8 cellular contexts compared by ENCODE assay signal in the genomic region with DNA sequence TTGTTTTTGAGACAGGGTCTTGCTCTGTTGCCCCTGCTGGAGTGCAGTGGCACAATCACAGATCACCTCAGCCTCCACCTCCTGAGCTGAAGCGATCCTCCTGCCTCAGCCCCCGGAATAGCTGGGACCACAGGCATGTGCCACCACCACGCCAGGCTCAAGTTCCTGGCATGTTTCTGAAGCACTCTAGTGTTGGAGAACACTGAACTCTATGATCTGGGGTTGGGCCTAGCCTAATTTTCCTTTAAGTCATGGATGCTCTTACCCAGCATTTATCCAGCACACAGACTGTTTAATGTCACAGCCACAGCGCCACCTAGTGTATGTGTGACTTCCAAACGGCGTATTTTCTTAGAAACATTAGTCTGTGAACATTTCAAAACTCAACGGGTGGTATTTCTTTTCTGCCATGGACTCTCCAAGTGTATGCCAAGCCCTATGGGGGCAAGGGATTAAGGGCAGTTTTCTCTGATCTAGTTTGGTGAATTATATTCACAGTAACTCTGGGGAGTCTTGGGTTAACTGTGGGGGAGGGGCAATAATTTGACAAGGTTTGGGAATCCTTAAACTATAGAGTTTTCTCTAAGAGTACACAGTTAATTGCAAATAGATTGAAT.
DNase-seq lines count a peak whose midpoint lies in the region; TF ChIP-seq lines count a peak whose summit lies in the region.

No MANE protein-coding gene starts in this region.

- POLR2A ChIA-PET in SK-N-SH (lab: Yijun Ruan, JAX) = interaction anchor here (0.8 kb wide), 1 partner anchor 92 kb away, joined by 3 read pairs; a partner anchor contains a TSS

- H3K18ac ChIP-seq in H9 (ENCODE audit: insufficient read length, low read depth, low read length) = no peak overlapping the region

- H3K9ac ChIP-seq in H9 (ENCODE audit: extremely low read depth, insufficient read length, low read length) = no peak overlapping the region
- no peak overlapping the region for H3K9ac ChIP-seq in SK-N-SH

- H3T11ph ChIP-seq in H9 (ENCODE audit: low read length) = no peak overlapping the region

- no peaks in the 10 kb centered on the region for H3K9me2 ChIP-seq in SK-N-SH

- no peak overlapping the region for H2BK12ac ChIP-seq in H9 (ENCODE audit: insufficient read length, low read depth, low read length)

- no peak overlapping the region for H3K4me2 ChIP-seq in H9 (ENCODE audit: insufficient read depth, insufficient read length, low read length)
- no peak overlapping the region for H3K4me2 ChIP-seq in SK-N-SH

- H3K4me3 ChIP-seq in SK-N-SH (ENCODE audit: low read depth in 2 of 2, low read length in 1 of 2) = no peak overlapping the region; a peak in 1 of 4 replicates

- H2AFZ ChIP-seq in H9 (ENCODE audit: low read length) = no peak overlapping the region
- peak overlapping the region; percentile 50; the same call in 1 of the 2 replicates for H2AFZ ChIP-seq in SK-N-SH (ENCODE audit: low read depth)

- H3K36me3 Mint-ChIP-seq in H9 (ENCODE audit: insufficient read depth in 1 of 3, low read depth in 3 of 3) (no peaks in the 10 kb centered on the region), glutamatergic neuron (ENCODE audit: unreplicated experiment) (no peaks in the 10 kb centered on the region), progenitor cell of endocrine pancreas (ENCODE audit: insufficient read depth) (peaks cover 1% of the 10 kb centered on the region)

- H3K23me2 ChIP-seq in H9 (ENCODE audit: insufficient read length, low read depth, low read length, poor library complexity, severe bottlenecking) = no peaks in the 10 kb centered on the region

- DNase-seq in G401 (ENCODE audit: low spot score) (peak; percentile 74), H9 (peak; percentile 72), MV-4-11 (lab: John Stamatoyannopoulos, UW) (peak; percentile 72), SK-N-SH (peak; percentile 69), glutamatergic neuron (peak; percentile 82), progenitor cell of endocrine pancreas (ENCODE audit: low spot score, unreplicated experiment) (peak; percentile 52), ureter (ENCODE audit: low spot score) (peak; percentile 85)
- DNase-seq in activated naive CD4-positive, alpha-beta T cell treated with anti-CD3 and anti-CD28 coated beads, Interleukin-2, amount 50 U/mL, for 16 hours = peak; percentile 82

- H4K91ac ChIP-seq in H9 (ENCODE audit: insufficient read length, low read depth, low read length) = no peak overlapping the region

- no peaks in the 10 kb centered on the region for H3K27me3 ChIP-seq in H9 (ENCODE audit: insufficient read depth, low read length)
- no peaks in the 10 kb centered on the region for H3K27me3 ChIP-seq in SK-N-SH (ENCODE audit: insufficient read depth)

- no peak overlapping the region for H4K5ac ChIP-seq in H9 (ENCODE audit: insufficient read length, low read depth, low read length)

- no peak overlapping the region for H3K56ac ChIP-seq in H9 (ENCODE audit: insufficient read length, low read depth, low read length)

- H2BK20ac ChIP-seq in H9 (ENCODE audit: low read depth, low read length, poor library complexity, severe bottlenecking) = no peak overlapping the region

- CTCF ChIA-PET in SK-N-SH (lab: Yijun Ruan, JAX) = interaction anchor here (0.6 to 7.2 kb wide), 11 partner anchors 11 to 368 kb away, joined by 3 to 82 read pairs (median 11); a partner anchor contains a TSS

- H3K9me3 Mint-ChIP-seq in H9 (no peaks in the 10 kb centered on the region), glutamatergic neuron (ENCODE audit: unreplicated experiment) (peaks cover 7% of the 10 kb centered on the region), progenitor cell of endocrine pancreas (ENCODE audit: low read depth) (no peaks in the 10 kb centered on the region)

- H3K27ac ChIP-seq in H9 (ENCODE audit: insufficient read length, low read depth, low read length) = no peak overlapping the region
- H3K27ac ChIP-seq in SK-N-SH (ENCODE audit: low read depth in 2 of 2, low read length in 1 of 2) = no peak overlapping the region

- no peak overlapping the region for H3K4ac ChIP-seq in H9 (ENCODE audit: low read depth, low read length)

- H4K8ac ChIP-seq in H9 (replicated peaks; ENCODE audit: insufficient read length, low read depth, low read length) = no peak overlapping the region

- in situ Hi-C loops in G401 (cut with HindIII; ENCODE audit: low sequenced_read_pairs) = no loop called here

- peaks cover 3 to 4% of the 10 kb centered on the region in 2 experiments for H3K4me1 Mint-ChIP-seq in H9
- peaks cover 38% of the 10 kb centered on the region for H3K4me1 Mint-ChIP-seq in glutamatergic neuron (ENCODE audit: low read depth, unreplicated experiment)
- H3K4me1 Mint-ChIP-seq in progenitor cell of endocrine pancreas (ENCODE audit: low read depth) = peaks cover 6% of the 10 kb centered on the region

- no CpG with 5 or more reads among the region's 7 CpGs for WGBS in H9 (ENCODE audit: extremely low coverage, insufficient read length, low lambda C conversion rate)
- WGBS in SK-N-SH (ENCODE audit: low lambda C conversion rate) = 31% methylated on average over 7 of the region's 7 CpGs

- H2BK120ac ChIP-seq in H9 (ENCODE audit: low read depth, low read length, poor library complexity, severe bottlenecking) = no peak overlapping the region

- no peak for TF ChIP-seq EP300 in SK-N-SH (IDR thresholded peaks at IDR 0.05; ENCODE audit: borderline replicate concordance in 1 of 2, low read depth in 1 of 2, low read length in 1 of 2)

- H3K27ac Mint-ChIP-seq in H9 (no peak overlapping the region), glutamatergic neuron (ENCODE audit: unreplicated experiment) (peak overlapping the region; percentile 76), progenitor cell of endocrine pancreas (peak overlapping the region; percentile 43)

- H4K20me1 ChIP-seq in H9 (ENCODE audit: control insufficient read depth, insufficient read depth, insufficient read length) (no peaks in the 10 kb centered on the region), SK-N-SH (ENCODE audit: insufficient read depth) (no peaks in the 10 kb centered on the region)

- H3K23ac ChIP-seq in H9 (ENCODE audit: insufficient read length, low read depth, low read length) = no peak overlapping the region

- H3K4me3 Mint-ChIP-seq in H9 (no peak overlapping the region), glutamatergic neuron (ENCODE audit: unreplicated experiment) (peak overlapping the region; percentile 4), progenitor cell of endocrine pancreas (ENCODE audit: low read depth) (no peak overlapping the region)

- TF ChIP-seq RAD21 in SK-N-SH (IDR thresholded peaks at IDR 0.05; ENCODE audit: low read length) = peak; percentile 87

- no peaks in the 10 kb centered on the region for H3K36me3 ChIP-seq in SK-N-SH (replicated peaks in 1 of 2; ENCODE audit: control insufficient read depth in 1 of 2, insufficient read depth in 2 of 2, low read length in 1 of 2)

- no peak overlapping the region for H3K14ac ChIP-seq in H9 (ENCODE audit: insufficient read depth, low read length)

- no peak overlapping the region for H2BK5ac ChIP-seq in H9 (ENCODE audit: insufficient read length, low read length)

- H3K9me3 ChIP-seq in H9 (ENCODE audit: control insufficient read depth, low read depth, low read length) (no peaks in the 10 kb centered on the region), SK-N-SH (no peaks in the 10 kb centered on the region)

- H2AK5ac ChIP-seq in H9 (ENCODE audit: insufficient read length, low read length) = no peak overlapping the region

- no peaks in the 10 kb centered on the region for H3K4me1 ChIP-seq in H9 (ENCODE audit: insufficient read depth, low read length)
- peaks cover 0 to 2% of the 10 kb centered on the region in 2 experiments; a peak in 3 of 4 replicates for H3K4me1 ChIP-seq in SK-N-SH (ENCODE audit: control insufficient read depth in 1 of 2, insufficient read depth in 2 of 2, low read depth in 1 of 2, low read length in 1 of 2)

- H2BK15ac ChIP-seq in H9 (ENCODE audit: low read depth, low read length) = no peak overlapping the region

- H3K79me1 ChIP-seq in H9 (ENCODE audit: insufficient read depth, low read depth, low read length, poor library complexity, severe bottlenecking) = no peaks in the 10 kb centered on the region

- H3F3A ChIP-seq in SK-N-SH (replicated peaks; ENCODE audit: insufficient read depth) = no peaks in the 10 kb centered on the region

- H3K27me3 Mint-ChIP-seq in H9 (ENCODE audit: low read depth) = no peaks in the 10 kb centered on the region
- H3K27me3 Mint-ChIP-seq in glutamatergic neuron (ENCODE audit: unreplicated experiment) = peaks cover 2% of the 10 kb centered on the region
- H3K27me3 Mint-ChIP-seq in progenitor cell of endocrine pancreas = no peaks in the 10 kb centered on the region

- peak; percentile 88 for TF ChIP-seq CTCF in H9 (conservative IDR thresholded peaks at IDR 0.05)
- TF ChIP-seq CTCF in SK-N-SH (IDR thresholded peaks at IDR 0.05) = peak; percentile 89
- peak; percentile 84 for TF ChIP-seq CTCF in glutamatergic neuron (IDR thresholded peaks at IDR 0.05; ENCODE audit: partially characterized antibody, unreplicated experiment)
- peak; percentile 91 for TF ChIP-seq CTCF in progenitor cell of endocrine pancreas (IDR thresholded peaks at IDR 0.05; ENCODE audit: unreplicated experiment)

- H3K79me2 ChIP-seq in H9 (ENCODE audit: insufficient read depth, low read length) = no peaks in the 10 kb centered on the region
- no peaks in the 10 kb centered on the region for H3K79me2 ChIP-seq in SK-N-SH (ENCODE audit: insufficient read depth)

TF ChIP-seq in SK-N-SH, 30 proteins besides CTCF, POLR2A, EP300 and RAD21:
- TF ChIP-seq TAF1 (IDR thresholded peaks at IDR 0.05; ENCODE audit: borderline replicate concordance, low read depth, low read length) = 0 out of 2 replicates have a peak, but pooled peaks have one; percentile 44
- no peak for TF ChIP-seq TEAD4 (IDR thresholded peaks at IDR 0.05; ENCODE audit: borderline replicate concordance, insufficient read depth)
- TF ChIP-seq JUND (IDR thresholded peaks at IDR 0.05) = no peak
- TF ChIP-seq, protein P1, sequence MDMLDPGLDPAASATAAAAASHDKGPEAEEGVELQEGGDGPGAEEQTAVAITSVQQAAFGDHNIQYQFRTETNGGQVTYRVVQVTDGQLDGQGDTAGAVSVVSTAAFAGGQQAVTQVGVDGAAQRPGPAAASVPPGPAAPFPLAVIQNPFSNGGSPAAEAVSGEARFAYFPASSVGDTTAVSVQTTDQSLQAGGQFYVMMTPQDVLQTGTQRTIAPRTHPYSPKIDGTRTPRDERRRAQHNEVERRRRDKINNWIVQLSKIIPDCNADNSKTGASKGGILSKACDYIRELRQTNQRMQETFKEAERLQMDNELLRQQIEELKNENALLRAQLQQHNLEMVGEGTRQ (IDR thresholded peaks at IDR 0.05; ENCODE audit: borderline replicate concordance, low read depth, low read length) = no peak
- TF ChIP-seq FOSL2 (IDR thresholded peaks at IDR 0.05; ENCODE audit: borderline replicate concordance, low read depth) = no peak
- TF ChIP-seq CHD2 (IDR thresholded peaks at IDR 0.05; ENCODE audit: low read length, partially characterized antibody) = peak; percentile 52
- TF ChIP-seq SMC3 (IDR thresholded peaks at IDR 0.05; ENCODE audit: low read depth, low read length) = peak; percentile 88

Comparison
In these comparisons a context has a peak if more than half of its experiments do, and no peak if none do; other contexts are left out.
1. H3K27ac Mint-ChIP-seq: peak in glutamatergic neuron (single experiment) and progenitor cell of endocrine pancreas (single experiment); none in H9 (0 of 3).
2. Peak in every context shown above with its lines, with median percentiles within 50 percentile points of each other: DNase-seq and CTCF ChIP-seq.